In the genomic region with DNA sequence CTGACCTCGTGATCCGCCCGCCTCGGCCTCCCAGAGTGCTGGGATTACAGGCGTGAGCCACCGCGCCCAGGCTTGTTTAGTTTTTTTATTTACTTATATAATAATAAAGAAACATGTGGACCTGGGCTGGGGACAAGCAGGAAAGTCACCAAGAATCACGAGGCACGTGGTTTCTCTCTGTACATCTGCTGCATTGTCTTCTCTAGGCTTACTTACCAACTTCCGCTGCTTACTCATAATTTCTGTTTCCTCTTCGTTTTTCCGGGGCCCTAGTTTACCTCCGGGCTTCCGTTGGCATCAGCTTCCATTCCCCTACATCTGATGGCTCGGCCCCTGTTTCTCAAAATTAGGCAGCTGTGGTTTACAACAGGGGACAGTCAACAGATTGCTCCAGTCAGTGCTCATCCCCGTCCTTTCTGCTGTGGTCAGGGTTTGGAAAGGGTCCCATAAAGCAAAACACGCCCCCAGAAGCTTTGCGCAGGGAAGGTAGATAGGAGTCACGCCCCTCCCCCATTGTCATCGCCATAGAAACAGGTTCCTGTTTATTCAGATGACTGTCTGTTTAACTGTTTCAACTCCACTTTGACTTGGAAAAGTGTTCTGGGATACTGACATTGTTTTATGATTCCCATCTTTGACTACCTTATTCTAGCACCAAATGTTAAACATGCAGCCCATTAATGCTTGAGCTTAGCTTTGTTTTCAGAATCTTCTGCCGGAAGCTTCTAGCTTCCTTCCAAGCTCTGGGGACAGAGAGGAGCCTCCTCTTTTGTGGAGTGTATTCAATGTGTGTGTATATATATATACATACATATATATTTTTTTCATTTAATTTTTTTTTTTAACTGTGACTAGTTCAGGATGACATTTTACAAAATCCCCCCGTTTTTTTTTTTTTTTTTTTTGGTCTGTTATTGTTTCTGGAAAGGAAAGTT, we compare ENCODE assay signal across 8 cellular contexts. TPM values are rescaled to one million over a fixed set of nuclear protein-coding genes. Genes with fewer than 3 reads are reported as not detected.
A peak's percentile ranks its signal among the peaks of the same experiment; 100 is the strongest.
DNase-seq lines count a peak whose midpoint lies in the region; ATAC-seq and TF ChIP-seq lines count a peak whose summit lies in the region.

No MANE protein-coding gene starts in this region.

- H4K20me1 ChIP-seq in KMS-11 (ENCODE audit: insufficient read depth) = no peaks in the 10 kb centered on the region

- H3K4me1 ChIP-seq in KMS-11 (ENCODE audit: low read depth, poor library complexity, severe bottlenecking) = peaks cover 49% of the 10 kb centered on the region

- ATAC-seq in GM19395 (IDR thresholded peaks at IDR 0.05; ENCODE audit: unreplicated experiment) = peak; percentile 55

- peak overlapping the region; percentile 91 for H3K27ac ChIP-seq in KMS-11
- H3K27ac ChIP-seq in coronary artery = peak overlapping the region; percentile 17 to 59

- H3K9ac ChIP-seq in KMS-11 = peak overlapping the region; percentile 56

- H3K4me3 ChIP-seq in KMS-11 (IDR thresholded peaks at IDR 0.05; ENCODE audit: insufficient read depth, low read depth, low read length) (no peak overlapping the region), coronary artery (peak overlapping the region; percentile 41)

- TF ChIP-seq CTCF in KMS-11 (conservative IDR thresholded peaks at IDR 0.05; ENCODE audit: low read depth, low read length) (no peak), coronary artery (IDR thresholded peaks at IDR 0.05) (no peak)

- no peaks in the 10 kb centered on the region for H3K79me2 ChIP-seq in KMS-11 (ENCODE audit: insufficient read depth, low read depth)

- H2AFZ ChIP-seq in KMS-11 (ENCODE audit: low read depth) = peak overlapping the region; percentile 85

- peak overlapping the region; percentile 73 for H3K4me2 ChIP-seq in KMS-11

- H3K27me3 ChIP-seq in KMS-11 (ENCODE audit: insufficient read depth, low read depth) = no peaks in the 10 kb centered on the region

- peak; percentile 76 for DNase-seq in A172 (ENCODE audit: low spot score)
- DNase-seq in activated CD4-positive, CD25-positive, alpha-beta regulatory T cell treated with anti-CD3 and anti-CD28 coated beads, Interleukin-2, amount 50 U/mL, for 16 hours (ENCODE audit: low read depth, low spot score) = peak; percentile 41
- DNase-seq in coronary artery (ENCODE audit: low spot score) = peak; percentile 76
- peak; percentile 36 for DNase-seq in medulla oblongata (ENCODE audit: extremely low spot score)
- DNase-seq in stimulated activated CD8-positive, alpha-beta memory T cell treated with anti-CD3 and anti-CD28 coated beads, Interleukin-15, amount 100 ng/mL, for 24 hours (ENCODE audit: low read depth) = peak; percentile 28
- DNase-seq in NCI-H2107 treated with DMSO at 0.1 percent for 48 hours (lab: John Stamatoyannopoulos, UW; ENCODE audit: unreplicated experiment) = no peak

- H3K36me3 ChIP-seq in KMS-11 (ENCODE audit: insufficient read depth) = no peaks in the 10 kb centered on the region

RNA-seq across cellular contexts. Expression of a gene that starts 32.0 kb away (rescaled TPM):
- 0.17 and 0.22 TPM in 2 replicates for total RNA-seq in A172 (2014; rRNA removed; shearing (Covaris generic))

RNA-seq across cellular contexts. Expression of a gene that starts 50.7 kb away (rescaled TPM):
- 140 and 169 TPM in 2 replicates for total RNA-seq in A172 (2014; rRNA removed; shearing (Covaris generic))
